20 cellular contexts compared by ENCODE assay signal in genomic region chr5:65126670-65127069, GRCh38.
DNase-seq lines count a peak whose midpoint lies in the region; ATAC-seq and TF ChIP-seq lines count a peak whose summit lies in the region.
"Had no signal": no experiment of that assay in that cellular context is flagged by ENCODE, and none has a peak within 500 bp of the region (broad histone marks: within the 10 kb centered on the region; RNA-seq: fewer than 3 reads in every experiment).

No MANE protein-coding gene starts in this region.

- peak overlapping the region; percentile 85 for H3K27ac Mint-ChIP-seq in nephron progenitor cell
- H3K27ac Mint-ChIP-seq: activated CD8-positive, alpha-beta T cell treated with anti-CD3 and anti-CD28 coated beads for 36 hours; activated naive CD8-positive, alpha-beta T cell treated with anti-CD3 and anti-CD28 coated beads for 36 hours; activated T-cell treated with anti-CD3 and anti-CD28 coated beads, Interleukin-2, amount 50 U/mL, for 72 hours had no signal

- peaks cover 33% of the 10 kb centered on the region for H3K4me1 Mint-ChIP-seq in nephron progenitor cell
- H3K4me1 Mint-ChIP-seq: activated naive CD8-positive, alpha-beta T cell treated with anti-CD3 and anti-CD28 coated beads for 36 hours had no signal

- peaks cover 3% of the 10 kb centered on the region for H3K27me3 Mint-ChIP-seq in nephron progenitor cell (ENCODE audit: low read depth, poor library complexity)
- H3K27me3 Mint-ChIP-seq: activated CD8-positive, alpha-beta T cell treated with anti-CD3 and anti-CD28 coated beads for 36 hours; activated naive CD8-positive, alpha-beta T cell treated with anti-CD3 and anti-CD28 coated beads for 36 hours had no signal

- no peak for ATAC-seq in HG03460 (IDR thresholded peaks at IDR 0.05; ENCODE audit: unreplicated experiment)
- no peak for ATAC-seq in HG02870 (IDR thresholded peaks at IDR 0.05; ENCODE audit: unreplicated experiment)
- ATAC-seq: activated CD8-positive, alpha-beta T cell treated with anti-CD3 and anti-CD28 coated beads for 36 hours; activated T-cell treated with anti-CD3 and anti-CD28 coated beads, Interleukin-2, amount 50 U/mL, for 72 hours; GM12878; pancreas had no signal

- H3K4me3 ChIP-seq in esophagus (ENCODE audit: low read depth in 1 of 2, low read length in 2 of 2), result no peak overlapping the region
- H3K4me3 ChIP-seq: cardiac muscle cell, GM12878, mucosa of descending colon, pancreas, testis had no signal

- H3K27me3 ChIP-seq in esophagus (ENCODE audit: control insufficient read depth in 1 of 2, insufficient read depth in 2 of 2, low read length in 2 of 2), result no peaks in the 10 kb centered on the region
- H3K27me3 ChIP-seq: cardiac muscle cell, pancreas, testis had no signal

- peaks cover 3% of the 10 kb centered on the region for H3K9me3 Mint-ChIP-seq in nephron progenitor cell
- H3K9me3 Mint-ChIP-seq: activated CD8-positive, alpha-beta T cell treated with anti-CD3 and anti-CD28 coated beads for 36 hours; activated naive CD8-positive, alpha-beta T cell treated with anti-CD3 and anti-CD28 coated beads for 36 hours; activated T-cell treated with anti-CD3 and anti-CD28 coated beads, Interleukin-2, amount 50 U/mL, for 72 hours had no signal

- peak overlapping the region; percentile 15 to 72 for H3K27ac ChIP-seq in esophagus (ENCODE audit: low read depth in 2 of 2, low read length in 1 of 2)
- H3K27ac ChIP-seq: cardiac muscle cell, pancreas, testis had no signal

- no peak for TF ChIP-seq CTCF in nephron progenitor cell (IDR thresholded peaks at IDR 0.05)

- DNase-seq in ELF-1 (ENCODE audit: low read depth, low spot score), result peak; percentile 27
- peak; percentile 68 for DNase-seq in NCI-H69 (lab: John Stamatoyannopoulos, UW)
- DNase-seq in nephron progenitor cell, result no peak
- no peak for DNase-seq in SHP77 treated with DMSO at 0.1 percent for 48 hours (lab: John Stamatoyannopoulos, UW)
- DNase-seq in NCI-H2107 treated with DMSO at 0.1 percent for 48 hours (lab: John Stamatoyannopoulos, UW; ENCODE audit: unreplicated experiment), result no peak
- DNase-seq: activated CD8-positive, alpha-beta T cell treated with anti-CD3 and anti-CD28 coated beads for 36 hours; activated naive CD8-positive, alpha-beta T cell treated with anti-CD3 and anti-CD28 coated beads for 36 hours; activated T-cell treated with anti-CD3 and anti-CD28 coated beads, Interleukin-2, amount 50 U/mL, for 72 hours; AML-193; Calu3; effector CD8-positive, alpha-beta T cell; mucosa of descending colon; NCI-H748 treated with DMSO at 0.1 percent for 48 hours; pancreas; testis had no signal

- H3K9me3 ChIP-seq in esophagus (ENCODE audit: control insufficient read depth in 2 of 2, insufficient read depth in 1 of 2, low read depth in 1 of 2, low read length in 1 of 2), result no peaks in the 10 kb centered on the region
- H3K9me3 ChIP-seq: mucosa of descending colon, pancreas, testis had no signal

- H3K4me1 ChIP-seq in esophagus (ENCODE audit: control insufficient read depth in 2 of 2, insufficient read depth in 2 of 2, low read length in 1 of 2), result no peaks in the 10 kb centered on the region
- H3K4me1 ChIP-seq: pancreas, testis had no signal

- H3K36me3 ChIP-seq in esophagus (ENCODE audit: control insufficient read depth in 2 of 2, insufficient read depth in 2 of 2, low read length in 1 of 2), result no peaks in the 10 kb centered on the region
- H3K36me3 ChIP-seq: cardiac muscle cell, pancreas had no signal

- 80 to 82% methylated on average over 6 of the region's 6 CpGs for WGBS in esophagus, 2 donors

- no peak overlapping the region for H3K4me3 Mint-ChIP-seq in nephron progenitor cell
- H3K4me3 Mint-ChIP-seq: activated CD8-positive, alpha-beta T cell treated with anti-CD3 and anti-CD28 coated beads for 36 hours; activated naive CD8-positive, alpha-beta T cell treated with anti-CD3 and anti-CD28 coated beads for 36 hours; activated T-cell treated with anti-CD3 and anti-CD28 coated beads, Interleukin-2, amount 50 U/mL, for 72 hours had no signal

- no peaks in the 10 kb centered on the region for H3K36me3 Mint-ChIP-seq in nephron progenitor cell (ENCODE audit: low read depth)
- H3K36me3 Mint-ChIP-seq: activated naive CD8-positive, alpha-beta T cell treated with anti-CD3 and anti-CD28 coated beads for 36 hours had no signal

Comparison
In these comparisons a context has a peak if more than half of its experiments do, and no peak if none do; other contexts are left out.
1. DNase-seq: peak in ELF-1 (single experiment) and NCI-H69 (single experiment); none in nephron progenitor cell (single experiment), SHP77 treated with DMSO at 0.1 percent for 48 hours (single experiment) and NCI-H2107 treated with DMSO at 0.1 percent for 48 hours (single experiment).